Comparison of ENCODE assay signal across 1 cellular context in genomic region chr11:65720237-65720934, GRCh38.
TF ChIP-seq lines count a peak whose summit lies in the region.

RNASEH2C (minus strand) TSS chr11:65720798; CDS start chr11:65720758, 40 bp downstream.

TF ChIP-seq in HepG2, 621 proteins besides CTCF, POLR2A, EP300 and RAD21 (continued from another document and continues in another):
- TF ChIP-seq, protein P1, sequence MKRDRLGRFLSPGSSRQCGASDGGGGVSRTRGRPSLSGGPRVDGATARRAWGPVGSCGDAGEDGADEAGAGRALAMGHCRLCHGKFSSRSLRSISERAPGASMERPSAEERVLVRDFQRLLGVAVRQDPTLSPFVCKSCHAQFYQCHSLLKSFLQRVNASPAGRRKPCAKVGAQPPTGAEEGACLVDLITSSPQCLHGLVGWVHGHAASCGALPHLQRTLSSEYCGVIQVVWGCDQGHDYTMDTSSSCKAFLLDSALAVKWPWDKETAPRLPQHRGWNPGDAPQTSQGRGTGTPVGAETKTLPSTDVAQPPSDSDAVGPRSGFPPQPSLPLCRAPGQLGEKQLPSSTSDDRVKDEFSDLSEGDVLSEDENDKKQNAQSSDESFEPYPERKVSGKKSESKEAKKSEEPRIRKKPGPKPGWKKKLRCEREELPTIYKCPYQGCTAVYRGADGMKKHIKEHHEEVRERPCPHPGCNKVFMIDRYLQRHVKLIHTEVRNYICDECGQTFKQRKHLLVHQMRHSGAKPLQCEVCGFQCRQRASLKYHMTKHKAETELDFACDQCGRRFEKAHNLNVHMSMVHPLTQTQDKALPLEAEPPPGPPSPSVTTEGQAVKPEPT (CRISPR knock-in tag; IDR thresholded peaks at IDR 0.05; ENCODE audit: low read depth), result no peak
- TF ChIP-seq LCORL (IDR thresholded peaks at IDR 0.05) (no peak), LCORL (CRISPR knock-in tag; IDR thresholded peaks at IDR 0.05) (peak; percentile 70; the same call in 1 of the 2 replicates), ZMAT3 (CRISPR knock-in tag; conservative IDR thresholded peaks at IDR 0.05) (peak; percentile 95), MEIS1 (CRISPR knock-in tag; IDR thresholded peaks at IDR 0.05; ENCODE audit: borderline replicate concordance) (peak; percentile 45; the same call in 1 of the 2 replicates), MIER3 (CRISPR knock-in tag; IDR thresholded peaks at IDR 0.05; ENCODE audit: borderline replicate concordance) (peak; percentile 50; the same call in 1 of the 2 replicates), ZNF512B (CRISPR knock-in tag; IDR thresholded peaks at IDR 0.05; ENCODE audit: borderline replicate concordance) (no peak), RAD51 (IDR thresholded peaks at IDR 0.05; ENCODE audit: borderline replicate concordance) (no peak), AGO2 (optimal IDR thresholded peaks at IDR 0.05; ENCODE audit: low read depth, low read length) (peak; percentile 97), ZNF557 (CRISPR knock-in tag; IDR thresholded peaks at IDR 0.05) (no peak), MAZ (IDR thresholded peaks at IDR 0.05; ENCODE audit: borderline replicate concordance, low read depth, low read length) (no peak), MAZ (CRISPR knock-in tag; IDR thresholded peaks at IDR 0.05; ENCODE audit: low read depth) (peak; percentile 81), IKZF1 (IDR thresholded peaks at IDR 0.05) (no peak), RNF2 (conservative IDR thresholded peaks at IDR 0.05; ENCODE audit: low read depth) (peak; percentile 86; the same call in 1 of the 2 replicates), ZNF597 (CRISPR knock-in tag; IDR thresholded peaks at IDR 0.05) (no peak), ARID4A (CRISPR knock-in tag; IDR thresholded peaks at IDR 0.05; ENCODE audit: borderline replicate concordance) (peak; percentile 94), ZNF225 (CRISPR knock-in tag; IDR thresholded peaks at IDR 0.05) (no peak; the same call in 1 of the 2 replicates), ZNF891 (CRISPR knock-in tag; IDR thresholded peaks at IDR 0.05) (peak; percentile 70; the same call in 1 of the 2 replicates), ZNF430 (CRISPR knock-in tag; IDR thresholded peaks at IDR 0.05) (peak; percentile 72; the same call in 1 of the 2 replicates), NR2F1 (CRISPR knock-in tag; IDR thresholded peaks at IDR 0.05) (no peak), PAWR (CRISPR knock-in tag; IDR thresholded peaks at IDR 0.05; ENCODE audit: borderline replicate concordance) (no peak), TMF1 (CRISPR knock-in tag; IDR thresholded peaks at IDR 0.05; ENCODE audit: low read depth) (0 out of 2 replicates have a peak, but pooled peaks have one; percentile 47), ZNF326 (CRISPR knock-in tag; IDR thresholded peaks at IDR 0.05; ENCODE audit: borderline replicate concordance) (no peak), SOX5 (CRISPR knock-in tag; IDR thresholded peaks at IDR 0.05; ENCODE audit: borderline replicate concordance) (peak; percentile 23; the same call in 1 of the 2 replicates), MXI1 (IDR thresholded peaks at IDR 0.05; ENCODE audit: borderline replicate concordance, low read depth, low read length) (no peak), GZF1 (CRISPR knock-in tag; IDR thresholded peaks at IDR 0.05) (no peak; the same call in 1 of the 2 replicates), ZNF263 (CRISPR knock-in tag; IDR thresholded peaks at IDR 0.05) (peak; percentile 96), SNAI1 (CRISPR knock-in tag; IDR thresholded peaks at IDR 0.05; ENCODE audit: borderline replicate concordance) (no peak), ZNF10 (CRISPR knock-in tag; IDR thresholded peaks at IDR 0.05; ENCODE audit: borderline replicate concordance, low read depth) (no peak), ZGPAT (CRISPR knock-in tag; IDR thresholded peaks at IDR 0.05) (peak; percentile 96), CERS6 (CRISPR knock-in tag; IDR thresholded peaks at IDR 0.05) (no peak), ZNF580 (CRISPR knock-in tag; IDR thresholded peaks at IDR 0.05; ENCODE audit: borderline replicate concordance, low read depth) (0 out of 2 replicates have a peak, but pooled peaks have one; percentile 15), SMAD3 (CRISPR knock-in tag; IDR thresholded peaks at IDR 0.05) (0 out of 2 replicates have a peak, but pooled peaks have one; percentile 32), ZNF282 (IDR thresholded peaks at IDR 0.05; ENCODE audit: partially characterized antibody) (no peak)
- TF ChIP-seq, protein P2, sequence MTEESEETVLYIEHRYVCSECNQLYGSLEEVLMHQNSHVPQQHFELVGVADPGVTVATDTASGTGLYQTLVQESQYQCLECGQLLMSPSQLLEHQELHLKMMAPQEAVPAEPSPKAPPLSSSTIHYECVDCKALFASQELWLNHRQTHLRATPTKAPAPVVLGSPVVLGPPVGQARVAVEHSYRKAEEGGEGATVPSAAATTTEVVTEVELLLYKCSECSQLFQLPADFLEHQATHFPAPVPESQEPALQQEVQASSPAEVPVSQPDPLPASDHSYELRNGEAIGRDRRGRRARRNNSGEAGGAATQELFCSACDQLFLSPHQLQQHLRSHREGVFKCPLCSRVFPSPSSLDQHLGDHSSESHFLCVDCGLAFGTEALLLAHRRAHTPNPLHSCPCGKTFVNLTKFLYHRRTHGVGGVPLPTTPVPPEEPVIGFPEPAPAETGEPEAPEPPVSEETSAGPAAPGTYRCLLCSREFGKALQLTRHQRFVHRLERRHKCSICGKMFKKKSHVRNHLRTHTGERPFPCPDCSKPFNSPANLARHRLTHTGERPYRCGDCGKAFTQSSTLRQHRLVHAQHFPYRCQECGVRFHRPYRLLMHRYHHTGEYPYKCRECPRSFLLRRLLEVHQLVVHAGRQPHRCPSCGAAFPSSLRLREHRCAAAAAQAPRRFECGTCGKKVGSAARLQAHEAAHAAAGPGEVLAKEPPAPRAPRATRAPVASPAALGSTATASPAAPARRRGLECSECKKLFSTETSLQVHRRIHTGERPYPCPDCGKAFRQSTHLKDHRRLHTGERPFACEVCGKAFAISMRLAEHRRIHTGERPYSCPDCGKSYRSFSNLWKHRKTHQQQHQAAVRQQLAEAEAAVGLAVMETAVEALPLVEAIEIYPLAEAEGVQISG (CRISPR knock-in tag; IDR thresholded peaks at IDR 0.05), result peak; percentile 91
- TF ChIP-seq, protein P3, sequence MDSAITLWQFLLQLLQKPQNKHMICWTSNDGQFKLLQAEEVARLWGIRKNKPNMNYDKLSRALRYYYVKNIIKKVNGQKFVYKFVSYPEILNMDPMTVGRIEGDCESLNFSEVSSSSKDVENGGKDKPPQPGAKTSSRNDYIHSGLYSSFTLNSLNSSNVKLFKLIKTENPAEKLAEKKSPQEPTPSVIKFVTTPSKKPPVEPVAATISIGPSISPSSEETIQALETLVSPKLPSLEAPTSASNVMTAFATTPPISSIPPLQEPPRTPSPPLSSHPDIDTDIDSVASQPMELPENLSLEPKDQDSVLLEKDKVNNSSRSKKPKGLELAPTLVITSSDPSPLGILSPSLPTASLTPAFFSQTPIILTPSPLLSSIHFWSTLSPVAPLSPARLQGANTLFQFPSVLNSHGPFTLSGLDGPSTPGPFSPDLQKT (CRISPR knock-in tag; IDR thresholded peaks at IDR 0.05; ENCODE audit: borderline replicate concordance), result no peak
- TF ChIP-seq, protein P4, sequence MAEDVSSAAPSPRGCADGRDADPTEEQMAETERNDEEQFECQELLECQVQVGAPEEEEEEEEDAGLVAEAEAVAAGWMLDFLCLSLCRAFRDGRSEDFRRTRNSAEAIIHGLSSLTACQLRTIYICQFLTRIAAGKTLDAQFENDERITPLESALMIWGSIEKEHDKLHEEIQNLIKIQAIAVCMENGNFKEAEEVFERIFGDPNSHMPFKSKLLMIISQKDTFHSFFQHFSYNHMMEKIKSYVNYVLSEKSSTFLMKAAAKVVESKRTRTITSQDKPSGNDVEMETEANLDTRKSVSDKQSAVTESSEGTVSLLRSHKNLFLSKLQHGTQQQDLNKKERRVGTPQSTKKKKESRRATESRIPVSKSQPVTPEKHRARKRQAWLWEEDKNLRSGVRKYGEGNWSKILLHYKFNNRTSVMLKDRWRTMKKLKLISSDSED (CRISPR knock-in tag; IDR thresholded peaks at IDR 0.05), result no peak
